Comparison of ENCODE assay signal across 19 cellular contexts in genomic region chr13:73782781-73783180, GRCh38.
DNase-seq lines count a peak whose midpoint lies in the region; ATAC-seq and TF ChIP-seq lines count a peak whose summit lies in the region.
"Had no signal": no experiment of that assay in that cellular context is flagged by ENCODE, and none has a peak within 500 bp of the region (broad histone marks: within the 10 kb centered on the region; RNA-seq: fewer than 3 reads in every experiment).

No MANE protein-coding gene starts in this region.

- H3K36me3 ChIP-seq in SJCRH30: no peaks in the 10 kb centered on the region
- H3K36me3 ChIP-seq: MG63, Peyer's patch, transverse colon had no signal

- ATAC-seq in natural killer cell: no peak
- no peak for ATAC-seq in natural killer cell treated with Interleukin-12 subunit alpha and Interleukin-12 subunit beta and Interleukin-15 and Interleukin-18, amount 100 ng/mL, for 72 hours
- no peak for ATAC-seq in T-helper 17 cell
- ATAC-seq in GM21825 (IDR thresholded peaks at IDR 0.05; ENCODE audit: unreplicated experiment): no peak
- ATAC-seq: activated CD4-positive, alpha-beta T cell treated with anti-CD3 and anti-CD28 coated beads for 36 hours; activated naive CD8-positive, alpha-beta T cell treated with anti-CD3 and anti-CD28 coated beads, Interleukin-2, amount 50 U/mL, for 24 hours; sciatic nerve had no signal

- H3K9me3 ChIP-seq in T-helper 17 cell (ENCODE audit: control insufficient read depth, low read length, poor library complexity, severe bottlenecking) (no peaks in the 10 kb centered on the region), SJCRH30 (replicated peaks) (no peaks in the 10 kb centered on the region)
- H3K9me3 ChIP-seq: MG63, Peyer's patch, transverse colon had no signal

- no peak overlapping the region for H3K4me3 Mint-ChIP-seq in natural killer cell
- H3K4me3 Mint-ChIP-seq in natural killer cell treated with Interleukin-12 subunit alpha and Interleukin-12 subunit beta and Interleukin-15 and Interleukin-18, amount 100 ng/mL, for 72 hours: no peak overlapping the region
- no peak overlapping the region for H3K4me3 Mint-ChIP-seq in T-helper 17 cell
- no peak overlapping the region for H3K4me3 Mint-ChIP-seq in immature natural killer cell
- H3K4me3 Mint-ChIP-seq: activated CD4-positive, alpha-beta T cell treated with anti-CD3 and anti-CD28 coated beads for 36 hours; activated naive CD8-positive, alpha-beta T cell treated with anti-CD3 and anti-CD28 coated beads, Interleukin-2, amount 50 U/mL, for 24 hours had no signal

- no peaks in the 10 kb centered on the region for H3K36me3 Mint-ChIP-seq in natural killer cell
- peaks cover 6% of the 10 kb centered on the region for H3K36me3 Mint-ChIP-seq in natural killer cell treated with Interleukin-12 subunit alpha and Interleukin-12 subunit beta and Interleukin-15 and Interleukin-18, amount 100 ng/mL, for 72 hours
- H3K36me3 Mint-ChIP-seq in T-helper 17 cell (ENCODE audit: low read depth): peaks cover 4% of the 10 kb centered on the region
- H3K36me3 Mint-ChIP-seq in immature natural killer cell: peaks cover 5 to 23% (median 9%) of the 10 kb centered on the region in 3 donors

- no peak overlapping the region for H3K27ac ChIP-seq in SJCRH30
- H3K27ac ChIP-seq: Peyer's patch, transverse colon had no signal

- H3K27ac Mint-ChIP-seq in natural killer cell (peak overlapping the region; percentile 44 to 68), T-helper 17 cell (peak overlapping the region; percentile 63), immature natural killer cell (peak overlapping the region in 4 of 6 donors; percentile 8 to 43 (median 25))
- peak overlapping the region in 1 of 2 donors; percentile 11 for H3K27ac Mint-ChIP-seq in natural killer cell treated with Interleukin-12 subunit alpha and Interleukin-12 subunit beta and Interleukin-15 and Interleukin-18, amount 100 ng/mL, for 72 hours
- H3K27ac Mint-ChIP-seq: activated CD4-positive, alpha-beta T cell treated with anti-CD3 and anti-CD28 coated beads for 36 hours; activated naive CD8-positive, alpha-beta T cell treated with anti-CD3 and anti-CD28 coated beads, Interleukin-2, amount 50 U/mL, for 24 hours; activated T-helper 2 cell treated with anti-CD3 and anti-CD28 coated beads, Interferon-gamma antibody, Interleukin-2, Interleukin-4, amounts not matched to agents 10 μg/mL and 5 μg/mL and 100 μg/mL, durations not matched to agents 14 hours and 24 hours and 36 hours had no signal

- H3K9me3 Mint-ChIP-seq in natural killer cell: no peaks in the 10 kb centered on the region
- H3K9me3 Mint-ChIP-seq in natural killer cell treated with Interleukin-12 subunit alpha and Interleukin-12 subunit beta and Interleukin-15 and Interleukin-18, amount 100 ng/mL, for 72 hours: no peaks in the 10 kb centered on the region
- H3K9me3 Mint-ChIP-seq in immature natural killer cell: no peaks in the 10 kb centered on the region
- H3K9me3 Mint-ChIP-seq: activated naive CD8-positive, alpha-beta T cell treated with anti-CD3 and anti-CD28 coated beads, Interleukin-2, amount 50 U/mL, for 24 hours; activated T-helper 2 cell treated with anti-CD3 and anti-CD28 coated beads, Interferon-gamma antibody, Interleukin-2, Interleukin-4, amounts not matched to agents 10 μg/mL and 5 μg/mL and 100 μg/mL, durations not matched to agents 14 hours and 24 hours and 36 hours had no signal

- intact Hi-C loops in natural killer cell (cut with micrococcal nuclease): no loop called here

- H3K27me3 Mint-ChIP-seq in natural killer cell (ENCODE audit: low read depth in 2 of 2) (no peaks in the 10 kb centered on the region), T-helper 17 cell (no peaks in the 10 kb centered on the region), immature natural killer cell (ENCODE audit: low read depth in 3 of 3) (peaks cover 0 to 3% (median 0%) of the 10 kb centered on the region in 3 donors)
- H3K27me3 Mint-ChIP-seq in natural killer cell treated with Interleukin-12 subunit alpha and Interleukin-12 subunit beta and Interleukin-15 and Interleukin-18, amount 100 ng/mL, for 72 hours: no peaks in the 10 kb centered on the region
- H3K27me3 Mint-ChIP-seq: activated CD4-positive, alpha-beta T cell treated with anti-CD3 and anti-CD28 coated beads for 36 hours; activated naive CD8-positive, alpha-beta T cell treated with anti-CD3 and anti-CD28 coated beads, Interleukin-2, amount 50 U/mL, for 24 hours had no signal

- no peaks in the 10 kb centered on the region for H3K4me1 ChIP-seq in SJCRH30
- H3K4me1 ChIP-seq: Peyer's patch, transverse colon had no signal

- no peak for TF ChIP-seq CTCF in natural killer cell (IDR thresholded peaks at IDR 0.05)

- peaks cover 26 to 33% of the 10 kb centered on the region in 2 donors for H3K4me1 Mint-ChIP-seq in natural killer cell
- peaks cover 13 to 19% of the 10 kb centered on the region in 2 donors for H3K4me1 Mint-ChIP-seq in natural killer cell treated with Interleukin-12 subunit alpha and Interleukin-12 subunit beta and Interleukin-15 and Interleukin-18, amount 100 ng/mL, for 72 hours (ENCODE audit: low read depth in 2 of 2)
- H3K4me1 Mint-ChIP-seq in T-helper 17 cell: peaks cover 30% of the 10 kb centered on the region
- peaks cover 19 to 50% of the 10 kb centered on the region in 2 donors for H3K4me1 Mint-ChIP-seq in immature natural killer cell

- no peak overlapping the region for H3K4me3 ChIP-seq in SJCRH30
- H3K4me3 ChIP-seq: MG63, Peyer's patch, transverse colon had no signal

- no peaks in the 10 kb centered on the region for H3K27me3 ChIP-seq in SJCRH30
- H3K27me3 ChIP-seq: MG63, Peyer's patch, transverse colon had no signal

- DNase-seq in natural killer cell (no peak), T-helper 17 cell (no peak), immature natural killer cell (no peak), SJCRH30 (no peak), cerebellar cortex (ENCODE audit: low spot score) (no peak), SW480 (ENCODE audit: low spot score) (no peak)
- no peak for DNase-seq in natural killer cell treated with Interleukin-12 subunit alpha and Interleukin-12 subunit beta and Interleukin-15 and Interleukin-18, amount 100 ng/mL, for 72 hours (ENCODE audit: low spot score)
- DNase-seq: activated CD4-positive, alpha-beta T cell treated with anti-CD3 and anti-CD28 coated beads for 36 hours; activated naive CD8-positive, alpha-beta T cell treated with anti-CD3 and anti-CD28 coated beads, Interleukin-2, amount 50 U/mL, for 24 hours; caudate nucleus; hippocampal formation; MG63; NCI-H526; Peyer's patch; stimulated activated naive CD4-positive, alpha-beta T cell treated with Interleukin-2 at 50 U/mL for 16 hours; transverse colon had no signal
